Comparison of ENCODE assay signal across 13 cellular contexts in the genomic region with DNA sequence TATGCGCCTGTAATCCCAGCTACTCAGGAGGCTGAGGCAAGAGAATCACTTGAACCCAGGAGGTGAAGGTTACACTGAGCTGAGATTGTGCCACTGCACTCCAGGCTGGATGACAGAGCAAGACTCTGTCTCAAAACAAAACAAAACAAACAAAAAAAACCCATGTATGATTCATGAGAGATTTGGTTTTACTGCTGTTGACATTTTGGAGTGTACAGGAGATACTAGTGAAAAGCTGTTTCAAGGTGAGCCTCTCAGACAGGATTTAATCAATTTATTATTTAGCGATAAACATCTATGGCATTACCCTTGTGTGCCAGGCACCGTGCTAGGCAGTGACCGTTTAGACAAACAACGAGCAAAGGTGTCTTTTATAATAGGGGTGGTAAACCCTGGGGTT. TPM values are rescaled to one million over a fixed set of nuclear protein-coding genes. Genes with fewer than 3 reads are reported as not detected.
DNase-seq lines count a peak whose midpoint lies in the region; ATAC-seq and TF ChIP-seq lines count a peak whose summit lies in the region.
"Had no signal": no experiment of that assay in that cellular context is flagged by ENCODE, and none has a peak within 500 bp of the region (broad histone marks: within the 10 kb centered on the region; RNA-seq: fewer than 3 reads in every experiment).

No MANE protein-coding gene starts in this region.

- H3F3A ChIP-seq in GM23338 (replicated peaks; ENCODE audit: low read depth): 0 out of 2 replicates have a peak, but pooled peaks cover 2% of the 10 kb centered on the region

- H3K27me3 Mint-ChIP-seq in GM23338 (ENCODE audit: insufficient read depth, low read depth, poor library complexity) (peaks cover 21% of the 10 kb centered on the region), progenitor cell of endocrine pancreas (peaks cover 35% of the 10 kb centered on the region)
- peaks cover 36% of the 10 kb centered on the region for H3K27me3 Mint-ChIP-seq in activated T-helper 17 cell treated with anti-CD3 and anti-CD28 coated beads, Interleukin-2, amount 50 U/mL, for 72 hours
- H3K27me3 Mint-ChIP-seq in CD4-positive, alpha-beta memory T cell: peaks cover 25 to 42% of the 10 kb centered on the region in 2 donors
- H3K27me3 Mint-ChIP-seq in activated CD4-positive, alpha-beta memory T cell treated with anti-CD3 and anti-CD28 coated beads, Interleukin-2, amount 10 ng/mL, durations not matched to agents 7 days and 5 days: peaks cover 17% of the 10 kb centered on the region

- H2AFZ ChIP-seq in GM23338: no peak overlapping the region

- H3K4me1 ChIP-seq in GM23338 (ENCODE audit: insufficient read depth): peaks cover 36% of the 10 kb centered on the region
- H3K4me1 ChIP-seq in HEK293 (ENCODE audit: control insufficient read depth, insufficient read depth, low read length): no peaks in the 10 kb centered on the region
- no peaks in the 10 kb centered on the region for H3K4me1 ChIP-seq in CD4-positive, alpha-beta memory T cell (ENCODE audit: insufficient read depth, low read length)
- H3K4me1 ChIP-seq: BE2C, Caco-2 had no signal

- H3K4me2 ChIP-seq in GM23338: no peak overlapping the region
- H3K4me2 ChIP-seq: A549 had no signal

- no peaks in the 10 kb centered on the region for H3K79me2 ChIP-seq in GM23338 (replicated peaks; ENCODE audit: insufficient read depth)

- TF ChIP-seq CTCF in GM23338 (conservative IDR thresholded peaks at IDR 0.05; ENCODE audit: low read depth in 2 of 2) (no peak), HEK293 (tag by site-specific recombination; IDR thresholded peaks at IDR 0.05) (no peak), progenitor cell of endocrine pancreas (IDR thresholded peaks at IDR 0.05; ENCODE audit: unreplicated experiment) (no peak)

- no peak overlapping the region for H3K4me3 ChIP-seq in GM23338
- H3K4me3 ChIP-seq in HEK293 (ENCODE audit: low read depth, low read length): no peak overlapping the region
- no peak overlapping the region for H3K4me3 ChIP-seq in CD4-positive, alpha-beta memory T cell (ENCODE audit: low read length in 2 of 2)
- H3K4me3 ChIP-seq: A549 had no signal

- H3K4me1 Mint-ChIP-seq in GM23338 (peaks cover 54% of the 10 kb centered on the region), progenitor cell of endocrine pancreas (ENCODE audit: low read depth) (peaks cover 14% of the 10 kb centered on the region)
- H3K4me1 Mint-ChIP-seq in activated T-helper 17 cell treated with anti-CD3 and anti-CD28 coated beads, Interleukin-2, amount 50 U/mL, for 72 hours: no peaks in the 10 kb centered on the region
- peaks cover 0 to 2% (median 0%) of the 10 kb centered on the region in 4 donors for H3K4me1 Mint-ChIP-seq in CD4-positive, alpha-beta memory T cell
- peaks cover 12% of the 10 kb centered on the region for H3K4me1 Mint-ChIP-seq in activated CD4-positive, alpha-beta memory T cell treated with anti-CD3 and anti-CD28 coated beads, Interleukin-2, amount 10 ng/mL, durations not matched to agents 7 days and 5 days
- H3K4me1 Mint-ChIP-seq: IgD-negative memory B cell had no signal

- H3K9me2 ChIP-seq in GM23338 (ENCODE audit: insufficient read depth): no peaks in the 10 kb centered on the region

- 0 out of 2 replicates have a peak, but pooled peaks cover 3% of the 10 kb centered on the region for H4K20me1 ChIP-seq in GM23338 (replicated peaks; ENCODE audit: insufficient read depth)

- no peak overlapping the region for H3K4me3 Mint-ChIP-seq in GM23338
- no peak overlapping the region for H3K4me3 Mint-ChIP-seq in activated T-helper 17 cell treated with anti-CD3 and anti-CD28 coated beads, Interleukin-2, amount 50 U/mL, for 72 hours
- no peak overlapping the region for H3K4me3 Mint-ChIP-seq in CD4-positive, alpha-beta memory T cell
- no peak overlapping the region for H3K4me3 Mint-ChIP-seq in progenitor cell of endocrine pancreas (ENCODE audit: low read depth)
- no peak overlapping the region for H3K4me3 Mint-ChIP-seq in activated CD4-positive, alpha-beta memory T cell treated with anti-CD3 and anti-CD28 coated beads, Interleukin-2, amount 10 ng/mL, durations not matched to agents 7 days and 5 days
- H3K4me3 Mint-ChIP-seq: CD14-positive monocyte; CD8-positive, alpha-beta memory T cell; IgD-negative memory B cell had no signal

- H3K27me3 ChIP-seq in GM23338 (ENCODE audit: insufficient read depth): no peaks in the 10 kb centered on the region
- H3K27me3 ChIP-seq in CD4-positive, alpha-beta memory T cell (ENCODE audit: insufficient read depth, low read length): peaks cover 2% of the 10 kb centered on the region

- DNase-seq in GM23338 (ENCODE audit: low spot score) (no peak), M059J (ENCODE audit: low read depth) (peak; percentile 26), progenitor cell of endocrine pancreas (ENCODE audit: low spot score, unreplicated experiment) (no peak)
- DNase-seq in CD4-positive, alpha-beta memory T cell: no peak
- no peak for DNase-seq in activated CD4-positive, alpha-beta memory T cell treated with anti-CD3 and anti-CD28 coated beads, Interleukin-2, amount 10 ng/mL, durations not matched to agents 7 days and 5 days
- DNase-seq: BE2C, Caco-2 had no signal

- CTCF ChIA-PET in HEK293 (lab: Yijun Ruan, JAX): interaction anchor here (1.1 to 1.5 kb wide), 3 partner anchors 15 to 167 kb away, joined by 3 to 5 read pairs (median 3); no protein-coding TSS in a partner anchor
- CTCF ChIA-PET in CD4-positive, alpha-beta memory T cell (lab: Charles Lee; ENCODE audit: partially characterized antibody): no interaction called here
- CTCF ChIA-PET in activated CD4-positive, alpha-beta memory T cell treated with anti-CD3 and anti-CD28 coated beads, Interleukin-2, amount 10 ng/mL, durations not matched to agents 7 days and 5 days (lab: Charles Lee): interaction anchor here (0.9 to 1.1 kb wide), 3 partner anchors 24 to 167 kb away, joined by 3 read pairs; no protein-coding TSS in a partner anchor

- H3K36me3 ChIP-seq in GM23338 (ENCODE audit: insufficient read depth): no peaks in the 10 kb centered on the region
- no peaks in the 10 kb centered on the region for H3K36me3 ChIP-seq in HEK293 (ENCODE audit: control insufficient read depth in 2 of 2, insufficient read depth in 1 of 2, low read length in 2 of 2)
- H3K36me3 ChIP-seq in CD4-positive, alpha-beta memory T cell (ENCODE audit: insufficient read depth, low read length): no peaks in the 10 kb centered on the region
- H3K36me3 ChIP-seq: BE2C had no signal

- H3K9me3 Mint-ChIP-seq in GM23338: no peaks in the 10 kb centered on the region
- H3K9me3 Mint-ChIP-seq in activated T-helper 17 cell treated with anti-CD3 and anti-CD28 coated beads, Interleukin-2, amount 50 U/mL, for 72 hours: no peaks in the 10 kb centered on the region
- H3K9me3 Mint-ChIP-seq in CD4-positive, alpha-beta memory T cell: no peaks in the 10 kb centered on the region
- H3K9me3 Mint-ChIP-seq in progenitor cell of endocrine pancreas (ENCODE audit: low read depth): no peaks in the 10 kb centered on the region
- no peaks in the 10 kb centered on the region for H3K9me3 Mint-ChIP-seq in activated CD4-positive, alpha-beta memory T cell treated with anti-CD3 and anti-CD28 coated beads, Interleukin-2, amount 10 ng/mL, durations not matched to agents 7 days and 5 days
- H3K9me3 Mint-ChIP-seq: CD14-positive monocyte; CD8-positive, alpha-beta memory T cell; IgD-negative memory B cell had no signal

- H3K36me3 Mint-ChIP-seq in GM23338 (ENCODE audit: low read depth) (no peaks in the 10 kb centered on the region; the same call in 2 of the 3 replicates), progenitor cell of endocrine pancreas (ENCODE audit: insufficient read depth) (no peaks in the 10 kb centered on the region)
- no peaks in the 10 kb centered on the region for H3K36me3 Mint-ChIP-seq in activated T-helper 17 cell treated with anti-CD3 and anti-CD28 coated beads, Interleukin-2, amount 50 U/mL, for 72 hours (ENCODE audit: low read depth)
- H3K36me3 Mint-ChIP-seq in CD4-positive, alpha-beta memory T cell: no peaks in the 10 kb centered on the region
- H3K36me3 Mint-ChIP-seq in activated CD4-positive, alpha-beta memory T cell treated with anti-CD3 and anti-CD28 coated beads, Interleukin-2, amount 10 ng/mL, durations not matched to agents 7 days and 5 days (ENCODE audit: low read depth): no peaks in the 10 kb centered on the region
- H3K36me3 Mint-ChIP-seq: CD14-positive monocyte; CD8-positive, alpha-beta memory T cell; IgD-negative memory B cell had no signal

- H3K9me3 ChIP-seq in HEK293 (ENCODE audit: control insufficient read depth, insufficient read depth, low read depth, low read length): no peaks in the 10 kb centered on the region
- no peaks in the 10 kb centered on the region for H3K9me3 ChIP-seq in CD4-positive, alpha-beta memory T cell (ENCODE audit: control insufficient read depth in 1 of 2, low read length in 2 of 2)
- H3K9me3 ChIP-seq: A549, BE2C, Caco-2 had no signal

- H3K27ac ChIP-seq in GM23338 (ENCODE audit: low read depth) (no peak overlapping the region), HEK293 (ENCODE audit: extremely low read depth, low read depth, low read length) (no peak overlapping the region)
- no peak overlapping the region for H3K27ac ChIP-seq in CD4-positive, alpha-beta memory T cell (ENCODE audit: low read depth, low read length)
- H3K27ac ChIP-seq: A549 had no signal

- no peak for ATAC-seq in GM23338
- peak; percentile 59 for ATAC-seq in activated T-helper 17 cell treated with anti-CD3 and anti-CD28 coated beads, Interleukin-2, amount 50 U/mL, for 72 hours (replicated peaks)
- ATAC-seq: A549 had no signal

- intact Hi-C loops in CD4-positive, alpha-beta memory T cell (cut with micrococcal nuclease): no loop called here

- H3K27ac Mint-ChIP-seq in GM23338: 0 out of 2 replicates have a peak overlapping the region, but pooled peaks have one; percentile 17
- no peak overlapping the region for H3K27ac Mint-ChIP-seq in activated T-helper 17 cell treated with anti-CD3 and anti-CD28 coated beads, Interleukin-2, amount 50 U/mL, for 72 hours
- no peak overlapping the region for H3K27ac Mint-ChIP-seq in CD4-positive, alpha-beta memory T cell
- H3K27ac Mint-ChIP-seq in progenitor cell of endocrine pancreas: no peak overlapping the region
- no peak overlapping the region for H3K27ac Mint-ChIP-seq in activated CD4-positive, alpha-beta memory T cell treated with anti-CD3 and anti-CD28 coated beads, Interleukin-2, amount 10 ng/mL, durations not matched to agents 7 days and 5 days
- H3K27ac Mint-ChIP-seq: CD8-positive, alpha-beta memory T cell; IgD-negative memory B cell had no signal

- POLR2A ChIA-PET in HEK293 (lab: Yijun Ruan, JAX): interaction anchor here (1.1 kb wide), 1 partner anchor 16 kb away, joined by 4 read pairs; the partner anchor contains the start of gene LHX4
- POLR2A ChIA-PET in CD4-positive, alpha-beta memory T cell (lab: Charles Lee; ENCODE audit: partially characterized antibody): no interaction called here
- POLR2A ChIA-PET in activated CD4-positive, alpha-beta memory T cell treated with anti-CD3 and anti-CD28 coated beads, Interleukin-2, amount 10 ng/mL, durations not matched to agents 7 days and 5 days (lab: Charles Lee): no interaction called here

RNA-seq across cellular contexts. Expression of gene LHX4, which starts 16.5 kb away (rescaled TPM):
- total RNA-seq in GM23338 (2014; rRNA removed; shearing (Covaris generic)): 2.5 and 2.9 TPM in 2 replicates
- polyA plus RNA-seq in GM23338 (2016; fragmentation: Nextera tagmentation; extraction: Ambion mirVana): 1.2 and 1.4 TPM in 2 replicates
- total RNA-seq in M059J (2014; rRNA removed; shearing (Covaris generic)): 0.02 TPM in 1 of 2 replicates, not detected in the other
- under 1 TPM in 1 of 2 donors, not detected in 1; 0.40 TPM for total RNA-seq in activated T-helper 17 cell treated with anti-CD3 and anti-CD28 coated beads, Interleukin-2, amount 50 U/mL, for 72 hours
- not detected for total RNA-seq in CD4-positive, alpha-beta memory T cell
- polyA plus RNA-seq in CD4-positive, alpha-beta memory T cell: under 1 TPM in 1 of 2 donors, not detected in 1; 0.25 TPM
- total RNA-seq in progenitor cell of endocrine pancreas: 0.55 and 0.62 TPM in 2 replicates
- total RNA-seq in activated CD4-positive, alpha-beta memory T cell treated with anti-CD3 and anti-CD28 coated beads, Interleukin-2, amount 10 ng/mL, durations not matched to agents 7 days and 5 days: not detected
- total RNA-seq: CD8-positive, alpha-beta memory T cell had no signal
- polyA plus RNA-seq: CD14-positive monocyte had no signal
